In the genomic region with DNA sequence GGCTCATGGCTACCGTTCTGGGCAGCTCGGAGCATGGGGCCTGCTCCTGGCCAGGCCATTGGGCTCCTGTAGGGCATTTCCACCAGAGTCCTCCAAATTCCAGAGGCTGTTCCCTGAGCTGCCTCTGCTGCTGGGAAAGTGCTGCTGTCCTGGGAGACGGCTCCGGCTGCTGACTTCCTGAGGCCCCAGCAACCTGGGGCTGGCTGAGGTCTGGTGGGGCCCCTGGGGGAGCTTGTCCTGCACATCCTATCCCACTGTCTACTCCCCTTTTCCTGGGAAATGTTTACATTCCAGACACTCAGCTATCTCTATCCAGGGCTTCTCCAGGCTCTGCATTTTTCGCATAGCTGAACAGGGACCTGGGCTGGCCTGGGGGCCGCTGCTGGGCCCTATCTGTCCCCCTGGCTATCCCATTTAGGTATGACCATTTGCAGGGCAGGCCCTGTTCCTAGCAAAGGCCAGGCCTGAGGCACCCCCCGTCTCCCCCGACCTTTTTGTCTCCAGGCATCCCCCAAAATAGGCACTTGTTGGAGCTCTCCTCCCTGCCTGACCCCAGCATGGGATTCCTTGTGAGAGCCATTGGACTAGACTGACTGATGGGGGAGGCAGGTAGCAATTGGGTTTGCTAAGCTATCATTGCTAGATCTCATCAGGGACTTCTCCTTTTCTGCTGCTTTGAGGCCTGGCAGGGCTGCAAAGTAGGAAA, we compare ENCODE assay signal across 1 cellular context.
TF ChIP-seq lines count a peak whose summit lies in the region.

No MANE protein-coding gene starts in this region.

TF ChIP-seq in HepG2, 621 proteins besides CTCF, POLR2A, EP300 and RAD21 (continued from another document and continues in another):
- TF ChIP-seq, protein P1, sequence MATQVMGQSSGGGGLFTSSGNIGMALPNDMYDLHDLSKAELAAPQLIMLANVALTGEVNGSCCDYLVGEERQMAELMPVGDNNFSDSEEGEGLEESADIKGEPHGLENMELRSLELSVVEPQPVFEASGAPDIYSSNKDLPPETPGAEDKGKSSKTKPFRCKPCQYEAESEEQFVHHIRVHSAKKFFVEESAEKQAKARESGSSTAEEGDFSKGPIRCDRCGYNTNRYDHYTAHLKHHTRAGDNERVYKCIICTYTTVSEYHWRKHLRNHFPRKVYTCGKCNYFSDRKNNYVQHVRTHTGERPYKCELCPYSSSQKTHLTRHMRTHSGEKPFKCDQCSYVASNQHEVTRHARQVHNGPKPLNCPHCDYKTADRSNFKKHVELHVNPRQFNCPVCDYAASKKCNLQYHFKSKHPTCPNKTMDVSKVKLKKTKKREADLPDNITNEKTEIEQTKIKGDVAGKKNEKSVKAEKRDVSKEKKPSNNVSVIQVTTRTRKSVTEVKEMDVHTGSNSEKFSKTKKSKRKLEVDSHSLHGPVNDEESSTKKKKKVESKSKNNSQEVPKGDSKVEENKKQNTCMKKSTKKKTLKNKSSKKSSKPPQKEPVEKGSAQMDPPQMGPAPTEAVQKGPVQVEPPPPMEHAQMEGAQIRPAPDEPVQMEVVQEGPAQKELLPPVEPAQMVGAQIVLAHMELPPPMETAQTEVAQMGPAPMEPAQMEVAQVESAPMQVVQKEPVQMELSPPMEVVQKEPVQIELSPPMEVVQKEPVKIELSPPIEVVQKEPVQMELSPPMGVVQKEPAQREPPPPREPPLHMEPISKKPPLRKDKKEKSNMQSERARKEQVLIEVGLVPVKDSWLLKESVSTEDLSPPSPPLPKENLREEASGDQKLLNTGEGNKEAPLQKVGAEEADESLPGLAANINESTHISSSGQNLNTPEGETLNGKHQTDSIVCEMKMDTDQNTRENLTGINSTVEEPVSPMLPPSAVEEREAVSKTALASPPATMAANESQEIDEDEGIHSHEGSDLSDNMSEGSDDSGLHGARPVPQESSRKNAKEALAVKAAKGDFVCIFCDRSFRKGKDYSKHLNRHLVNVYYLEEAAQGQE (IDR thresholded peaks at IDR 0.05; ENCODE audit: borderline replicate concordance in 1 of 2, low read depth in 1 of 2, low read length in 2 of 2) = no peak
- no peak for TF ChIP-seq MED8 (CRISPR knock-in tag; IDR thresholded peaks at IDR 0.05; ENCODE audit: insufficient replicate concordance)
- no peak for TF ChIP-seq ZNF747 (CRISPR knock-in tag; IDR thresholded peaks at IDR 0.05; ENCODE audit: borderline replicate concordance)
- TF ChIP-seq PPARG (CRISPR knock-in tag; conservative IDR thresholded peaks at IDR 0.05) = peak; percentile 71
- peak; percentile 80 for TF ChIP-seq ZFP36 (IDR thresholded peaks at IDR 0.05; ENCODE audit: borderline replicate concordance, low read depth, low read length, partially characterized antibody)
- TF ChIP-seq ZNF224 (CRISPR knock-in tag; IDR thresholded peaks at IDR 0.05) = no peak
- no peak for TF ChIP-seq ZNF546 (CRISPR knock-in tag; conservative IDR thresholded peaks at IDR 0.05)
- no peak for TF ChIP-seq ZNF775 (CRISPR knock-in tag; IDR thresholded peaks at IDR 0.05; ENCODE audit: borderline replicate concordance)
- no peak for TF ChIP-seq STAT5B (CRISPR knock-in tag; IDR thresholded peaks at IDR 0.05)
- no peak for TF ChIP-seq SUZ12 (IDR thresholded peaks at IDR 0.05; ENCODE audit: low read depth, low read length)
- TF ChIP-seq, protein P2, sequence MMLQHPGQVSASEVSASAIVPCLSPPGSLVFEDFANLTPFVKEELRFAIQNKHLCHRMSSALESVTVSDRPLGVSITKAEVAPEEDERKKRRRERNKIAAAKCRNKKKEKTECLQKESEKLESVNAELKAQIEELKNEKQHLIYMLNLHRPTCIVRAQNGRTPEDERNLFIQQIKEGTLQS (CRISPR knock-in tag; IDR thresholded peaks at IDR 0.05) = no peak
- TF ChIP-seq, protein P3, sequence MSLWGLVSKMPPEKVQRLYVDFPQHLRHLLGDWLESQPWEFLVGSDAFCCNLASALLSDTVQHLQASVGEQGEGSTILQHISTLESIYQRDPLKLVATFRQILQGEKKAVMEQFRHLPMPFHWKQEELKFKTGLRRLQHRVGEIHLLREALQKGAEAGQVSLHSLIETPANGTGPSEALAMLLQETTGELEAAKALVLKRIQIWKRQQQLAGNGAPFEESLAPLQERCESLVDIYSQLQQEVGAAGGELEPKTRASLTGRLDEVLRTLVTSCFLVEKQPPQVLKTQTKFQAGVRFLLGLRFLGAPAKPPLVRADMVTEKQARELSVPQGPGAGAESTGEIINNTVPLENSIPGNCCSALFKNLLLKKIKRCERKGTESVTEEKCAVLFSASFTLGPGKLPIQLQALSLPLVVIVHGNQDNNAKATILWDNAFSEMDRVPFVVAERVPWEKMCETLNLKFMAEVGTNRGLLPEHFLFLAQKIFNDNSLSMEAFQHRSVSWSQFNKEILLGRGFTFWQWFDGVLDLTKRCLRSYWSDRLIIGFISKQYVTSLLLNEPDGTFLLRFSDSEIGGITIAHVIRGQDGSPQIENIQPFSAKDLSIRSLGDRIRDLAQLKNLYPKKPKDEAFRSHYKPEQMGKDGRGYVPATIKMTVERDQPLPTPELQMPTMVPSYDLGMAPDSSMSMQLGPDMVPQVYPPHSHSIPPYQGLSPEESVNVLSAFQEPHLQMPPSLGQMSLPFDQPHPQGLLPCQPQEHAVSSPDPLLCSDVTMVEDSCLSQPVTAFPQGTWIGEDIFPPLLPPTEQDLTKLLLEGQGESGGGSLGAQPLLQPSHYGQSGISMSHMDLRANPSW (CRISPR knock-in tag; IDR thresholded peaks at IDR 0.05; ENCODE audit: borderline replicate concordance) = peak; percentile 83; the same call in 1 of the 2 replicates
- no peak for TF ChIP-seq NFE2L2 (IDR thresholded peaks at IDR 0.05; ENCODE audit: low read length)
- no peak for TF ChIP-seq ZNF616 (CRISPR knock-in tag; IDR thresholded peaks at IDR 0.05; ENCODE audit: low read depth)
- TF ChIP-seq, protein P4, sequence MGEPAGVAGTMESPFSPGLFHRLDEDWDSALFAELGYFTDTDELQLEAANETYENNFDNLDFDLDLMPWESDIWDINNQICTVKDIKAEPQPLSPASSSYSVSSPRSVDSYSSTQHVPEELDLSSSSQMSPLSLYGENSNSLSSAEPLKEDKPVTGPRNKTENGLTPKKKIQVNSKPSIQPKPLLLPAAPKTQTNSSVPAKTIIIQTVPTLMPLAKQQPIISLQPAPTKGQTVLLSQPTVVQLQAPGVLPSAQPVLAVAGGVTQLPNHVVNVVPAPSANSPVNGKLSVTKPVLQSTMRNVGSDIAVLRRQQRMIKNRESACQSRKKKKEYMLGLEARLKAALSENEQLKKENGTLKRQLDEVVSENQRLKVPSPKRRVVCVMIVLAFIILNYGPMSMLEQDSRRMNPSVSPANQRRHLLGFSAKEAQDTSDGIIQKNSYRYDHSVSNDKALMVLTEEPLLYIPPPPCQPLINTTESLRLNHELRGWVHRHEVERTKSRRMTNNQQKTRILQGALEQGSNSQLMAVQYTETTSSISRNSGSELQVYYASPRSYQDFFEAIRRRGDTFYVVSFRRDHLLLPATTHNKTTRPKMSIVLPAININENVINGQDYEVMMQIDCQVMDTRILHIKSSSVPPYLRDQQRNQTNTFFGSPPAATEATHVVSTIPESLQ (CRISPR knock-in tag; conservative IDR thresholded peaks at IDR 0.05) = no peak
- no peak for TF ChIP-seq ZNF207 (IDR thresholded peaks at IDR 0.05; ENCODE audit: borderline replicate concordance)
- TF ChIP-seq ETV5 (CRISPR knock-in tag; IDR thresholded peaks at IDR 0.05; ENCODE audit: borderline replicate concordance) = peak; percentile 87
- TF ChIP-seq FOXK2 (IDR thresholded peaks at IDR 0.05) = no peak
- TF ChIP-seq CEBPB (IDR thresholded peaks at IDR 0.05; ENCODE audit: borderline replicate concordance, low read depth, low read length) = no peak
- 0 out of 2 replicates have a peak, but pooled peaks have one; percentile 41 for TF ChIP-seq KMT2B (CRISPR knock-in tag; IDR thresholded peaks at IDR 0.05)
- TF ChIP-seq ZNF263 (CRISPR knock-in tag; IDR thresholded peaks at IDR 0.05) = 0 out of 2 replicates have a peak, but pooled peaks have one; percentile 48
- peak; percentile 42 for TF ChIP-seq SKI (IDR thresholded peaks at IDR 0.05; ENCODE audit: partially characterized antibody)
- no peak for TF ChIP-seq PRPF4 (IDR thresholded peaks at IDR 0.05; ENCODE audit: low read depth, low read length, poor library complexity, severe bottlenecking)
- TF ChIP-seq ZNF205 (CRISPR knock-in tag; IDR thresholded peaks at IDR 0.05) = peak; percentile 41; the same call in 1 of the 2 replicates
- TF ChIP-seq ZFP62 (CRISPR knock-in tag; IDR thresholded peaks at IDR 0.05) = no peak
- TF ChIP-seq ZNF460 (CRISPR knock-in tag; IDR thresholded peaks at IDR 0.05; ENCODE audit: borderline replicate concordance) = no peak; the same call in 1 of the 2 replicates
- no peak for TF ChIP-seq FIP1L1 (IDR thresholded peaks at IDR 0.05; ENCODE audit: borderline replicate concordance, insufficient read depth, low read depth, low read length)
- TF ChIP-seq RCOR2 (CRISPR knock-in tag; IDR thresholded peaks at IDR 0.05) = peak; percentile 70; the same call in 1 of the 2 replicates
- no peak for TF ChIP-seq SP140L (CRISPR knock-in tag; IDR thresholded peaks at IDR 0.05; ENCODE audit: borderline replicate concordance)
- no peak for TF ChIP-seq CREB1 (IDR thresholded peaks at IDR 0.05)
- TF ChIP-seq CREB1 (CRISPR knock-in tag; IDR thresholded peaks at IDR 0.05) = no peak
- TF ChIP-seq, protein P5, sequence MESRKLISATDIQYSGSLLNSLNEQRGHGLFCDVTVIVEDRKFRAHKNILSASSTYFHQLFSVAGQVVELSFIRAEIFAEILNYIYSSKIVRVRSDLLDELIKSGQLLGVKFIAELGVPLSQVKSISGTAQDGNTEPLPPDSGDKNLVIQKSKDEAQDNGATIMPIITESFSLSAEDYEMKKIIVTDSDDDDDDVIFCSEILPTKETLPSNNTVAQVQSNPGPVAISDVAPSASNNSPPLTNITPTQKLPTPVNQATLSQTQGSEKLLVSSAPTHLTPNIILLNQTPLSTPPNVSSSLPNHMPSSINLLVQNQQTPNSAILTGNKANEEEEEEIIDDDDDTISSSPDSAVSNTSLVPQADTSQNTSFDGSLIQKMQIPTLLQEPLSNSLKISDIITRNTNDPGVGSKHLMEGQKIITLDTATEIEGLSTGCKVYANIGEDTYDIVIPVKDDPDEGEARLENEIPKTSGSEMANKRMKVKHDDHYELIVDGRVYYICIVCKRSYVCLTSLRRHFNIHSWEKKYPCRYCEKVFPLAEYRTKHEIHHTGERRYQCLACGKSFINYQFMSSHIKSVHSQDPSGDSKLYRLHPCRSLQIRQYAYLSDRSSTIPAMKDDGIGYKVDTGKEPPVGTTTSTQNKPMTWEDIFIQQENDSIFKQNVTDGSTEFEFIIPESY (CRISPR knock-in tag; IDR thresholded peaks at IDR 0.05) = 0 out of 2 replicates have a peak, but pooled peaks have one; percentile 10
- no peak for TF ChIP-seq NFRKB (IDR thresholded peaks at IDR 0.05)
- TF ChIP-seq MIER2 (CRISPR knock-in tag; IDR thresholded peaks at IDR 0.05) = no peak; the same call in 1 of the 2 replicates
- TF ChIP-seq, protein P6, sequence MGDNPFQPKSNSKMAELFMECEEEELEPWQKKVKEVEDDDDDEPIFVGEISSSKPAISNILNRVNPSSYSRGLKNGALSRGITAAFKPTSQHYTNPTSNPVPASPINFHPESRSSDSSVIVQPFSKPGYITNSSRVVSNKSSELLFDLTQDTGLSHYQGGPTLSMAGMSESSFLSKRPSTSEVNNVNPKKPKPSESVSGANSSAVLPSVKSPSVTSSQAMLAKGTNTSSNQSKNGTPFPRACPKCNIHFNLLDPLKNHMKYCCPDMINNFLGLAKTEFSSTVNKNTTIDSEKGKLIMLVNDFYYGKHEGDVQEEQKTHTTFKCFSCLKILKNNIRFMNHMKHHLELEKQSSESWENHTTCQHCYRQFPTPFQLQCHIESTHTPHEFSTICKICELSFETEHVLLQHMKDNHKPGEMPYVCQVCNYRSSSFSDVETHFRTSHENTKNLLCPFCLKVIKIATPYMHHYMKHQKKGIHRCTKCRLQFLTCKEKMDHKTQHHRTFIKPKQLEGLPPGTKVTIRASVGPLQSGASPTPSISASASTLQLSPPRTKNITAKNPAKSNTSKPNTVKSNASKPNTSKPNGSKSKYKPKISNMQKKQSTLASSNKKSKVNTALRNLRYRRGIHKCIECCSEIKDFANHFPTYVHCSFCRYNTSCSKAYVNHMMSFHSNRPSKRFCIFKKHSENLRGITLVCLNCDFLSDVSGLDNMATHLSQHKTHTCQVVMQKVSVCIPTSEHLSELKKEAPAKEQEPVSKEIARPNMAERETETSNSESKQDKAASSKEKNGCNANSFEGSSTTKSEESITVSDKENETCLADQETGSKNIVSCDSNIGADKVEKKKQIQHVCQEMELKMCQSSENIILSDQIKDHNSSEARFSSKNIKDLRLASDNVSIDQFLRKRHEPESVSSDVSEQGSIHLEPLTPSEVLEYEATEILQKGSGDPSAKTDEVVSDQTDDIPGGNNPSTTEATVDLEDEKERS (CRISPR knock-in tag; IDR thresholded peaks at IDR 0.05) = no peak
- TF ChIP-seq HDAC6 (IDR thresholded peaks at IDR 0.05; ENCODE audit: low read depth, low read length) = no peak
- no peak for TF ChIP-seq YEATS2 (CRISPR knock-in tag; IDR thresholded peaks at IDR 0.05; ENCODE audit: borderline replicate concordance)
- TF ChIP-seq ZNF879 (CRISPR knock-in tag; IDR thresholded peaks at IDR 0.05) = no peak
- TF ChIP-seq TBX2 (CRISPR knock-in tag; IDR thresholded peaks at IDR 0.05; ENCODE audit: borderline replicate concordance) = peak; percentile 72
- no peak for TF ChIP-seq ZC3H13 (CRISPR knock-in tag; IDR thresholded peaks at IDR 0.05)
- no peak for TF ChIP-seq ZNF572 (CRISPR knock-in tag; IDR thresholded peaks at IDR 0.05)
- TF ChIP-seq, protein P7, sequence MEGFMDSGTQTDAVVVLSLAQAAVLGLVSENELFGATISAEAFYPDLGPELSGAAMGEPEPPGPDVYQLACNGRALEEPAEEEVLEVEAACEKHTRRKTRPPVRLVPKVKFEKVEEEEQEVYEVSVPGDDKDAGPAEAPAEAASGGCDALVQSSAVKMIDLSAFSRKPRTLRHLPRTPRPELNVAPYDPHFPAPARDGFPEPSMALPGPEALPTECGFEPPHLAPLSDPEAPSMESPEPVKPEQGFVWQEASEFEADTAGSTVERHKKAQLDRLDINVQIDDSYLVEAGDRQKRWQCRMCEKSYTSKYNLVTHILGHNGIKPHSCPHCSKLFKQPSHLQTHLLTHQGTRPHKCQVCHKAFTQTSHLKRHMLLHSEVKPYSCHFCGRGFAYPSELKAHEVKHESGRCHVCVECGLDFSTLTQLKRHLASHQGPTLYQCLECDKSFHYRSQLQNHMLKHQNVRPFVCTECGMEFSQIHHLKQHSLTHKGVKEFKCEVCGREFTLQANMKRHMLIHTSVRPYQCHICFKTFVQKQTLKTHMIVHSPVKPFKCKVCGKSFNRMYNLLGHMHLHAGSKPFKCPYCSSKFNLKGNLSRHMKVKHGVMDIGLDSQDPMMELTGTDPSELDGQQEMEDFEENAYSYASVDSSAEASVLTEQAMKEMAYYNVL (CRISPR knock-in tag; IDR thresholded peaks at IDR 0.05; ENCODE audit: borderline replicate concordance) = peak; percentile 69
- TF ChIP-seq, protein P8, sequence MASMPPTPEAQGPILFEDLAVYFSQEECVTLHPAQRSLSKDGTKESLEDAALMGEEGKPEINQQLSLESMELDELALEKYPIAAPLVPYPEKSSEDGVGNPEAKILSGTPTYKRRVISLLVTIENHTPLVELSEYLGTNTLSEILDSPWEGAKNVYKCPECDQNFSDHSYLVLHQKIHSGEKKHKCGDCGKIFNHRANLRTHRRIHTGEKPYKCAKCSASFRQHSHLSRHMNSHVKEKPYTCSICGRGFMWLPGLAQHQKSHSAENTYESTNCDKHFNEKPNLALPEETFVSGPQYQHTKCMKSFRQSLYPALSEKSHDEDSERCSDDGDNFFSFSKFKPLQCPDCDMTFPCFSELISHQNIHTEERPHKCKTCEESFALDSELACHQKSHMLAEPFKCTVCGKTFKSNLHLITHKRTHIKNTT (CRISPR knock-in tag; IDR thresholded peaks at IDR 0.05) = no peak
- TF ChIP-seq, protein P9, sequence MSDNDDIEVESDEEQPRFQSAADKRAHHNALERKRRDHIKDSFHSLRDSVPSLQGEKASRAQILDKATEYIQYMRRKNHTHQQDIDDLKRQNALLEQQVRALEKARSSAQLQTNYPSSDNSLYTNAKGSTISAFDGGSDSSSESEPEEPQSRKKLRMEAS (IDR thresholded peaks at IDR 0.05) = no peak; the same call in 1 of the 2 replicates
- TF ChIP-seq MIXL1 (CRISPR knock-in tag; IDR thresholded peaks at IDR 0.05) = 0 out of 2 replicates have a peak, but pooled peaks have one; percentile 16
